Comparison of ENCODE assay signal across 1 cellular context in genomic region chr13:48411281-48412099, GRCh38.
TF ChIP-seq lines count a peak whose summit lies in the region.

No MANE protein-coding gene starts in this region.

TF ChIP-seq in HepG2, 621 proteins besides CTCF, POLR2A, EP300 and RAD21 (continued from another document and continues in another):
- TF ChIP-seq HMGXB4 (CRISPR knock-in tag; IDR thresholded peaks at IDR 0.05; ENCODE audit: borderline replicate concordance in 1 of 2, low read depth in 1 of 2): 0 out of 4 replicates have a peak, but pooled peaks of 1 of the 2 experiments have one; percentile 24
- TF ChIP-seq PCBP2 (optimal IDR thresholded peaks at IDR 0.05; ENCODE audit: low read depth, low read length, poor library complexity, severe bottlenecking): no peak
- TF ChIP-seq ZMYM3 (CRISPR knock-in tag; IDR thresholded peaks at IDR 0.05): no peak
- no peak for TF ChIP-seq ZNF710 (CRISPR knock-in tag; IDR thresholded peaks at IDR 0.05; ENCODE audit: borderline replicate concordance)
- peak; percentile 54 for TF ChIP-seq ONECUT2 (CRISPR knock-in tag; IDR thresholded peaks at IDR 0.05)
- TF ChIP-seq YEATS4 (CRISPR knock-in tag; IDR thresholded peaks at IDR 0.05; ENCODE audit: borderline replicate concordance): no peak
- 0 out of 2 replicates have a peak, but pooled peaks have one; percentile 11 for TF ChIP-seq SOX5 (CRISPR knock-in tag; IDR thresholded peaks at IDR 0.05; ENCODE audit: borderline replicate concordance)
- TF ChIP-seq ZSCAN30 (CRISPR knock-in tag; IDR thresholded peaks at IDR 0.05): no peak
- no peak for TF ChIP-seq CHCHD3 (CRISPR knock-in tag; IDR thresholded peaks at IDR 0.05)
- TF ChIP-seq ZNF572 (CRISPR knock-in tag; IDR thresholded peaks at IDR 0.05): no peak
- TF ChIP-seq PAWR (CRISPR knock-in tag; IDR thresholded peaks at IDR 0.05; ENCODE audit: borderline replicate concordance): no peak
- no peak for TF ChIP-seq CREB1 (IDR thresholded peaks at IDR 0.05)
- TF ChIP-seq CREB1 (CRISPR knock-in tag; IDR thresholded peaks at IDR 0.05): 0 out of 2 replicates have a peak, but pooled peaks have one; percentile 19
- no peak for TF ChIP-seq ZNF614 (CRISPR knock-in tag; IDR thresholded peaks at IDR 0.05; ENCODE audit: borderline replicate concordance)
- TF ChIP-seq HDAC6 (IDR thresholded peaks at IDR 0.05; ENCODE audit: low read depth, low read length): no peak
- TF ChIP-seq ZFY (CRISPR knock-in tag; IDR thresholded peaks at IDR 0.05): no peak
- TF ChIP-seq CREM (IDR thresholded peaks at IDR 0.05): 0 out of 2 replicates have a peak, but pooled peaks have one; percentile 5
- no peak for TF ChIP-seq CREM (CRISPR knock-in tag; IDR thresholded peaks at IDR 0.05)
- TF ChIP-seq ZC3H13 (CRISPR knock-in tag; IDR thresholded peaks at IDR 0.05): no peak
- TF ChIP-seq ZKSCAN8 (CRISPR knock-in tag; IDR thresholded peaks at IDR 0.05; ENCODE audit: borderline replicate concordance): no peak
- TF ChIP-seq ARID5B (CRISPR knock-in tag; IDR thresholded peaks at IDR 0.05): no peak
- no peak for TF ChIP-seq ZNF792 (CRISPR knock-in tag; IDR thresholded peaks at IDR 0.05)
- TF ChIP-seq CCAR2 (optimal IDR thresholded peaks at IDR 0.05; ENCODE audit: low read depth, low read length): no peak
- no peak for TF ChIP-seq HES4 (CRISPR knock-in tag; IDR thresholded peaks at IDR 0.05; ENCODE audit: borderline replicate concordance)
- no peak for TF ChIP-seq ZBTB34 (CRISPR knock-in tag; IDR thresholded peaks at IDR 0.05)
- TF ChIP-seq KDM4B (CRISPR knock-in tag; IDR thresholded peaks at IDR 0.05): no peak
- TF ChIP-seq ZNF724P (CRISPR knock-in tag; IDR thresholded peaks at IDR 0.05; ENCODE audit: borderline replicate concordance): no peak
- no peak for TF ChIP-seq SATB2 (CRISPR knock-in tag; IDR thresholded peaks at IDR 0.05)
- TF ChIP-seq ASH2L (IDR thresholded peaks at IDR 0.05; ENCODE audit: insufficient read length, low read depth, low read length): no peak
- no peak for TF ChIP-seq ZFP36L2 (CRISPR knock-in tag; IDR thresholded peaks at IDR 0.05)
- TF ChIP-seq MYNN (CRISPR knock-in tag; IDR thresholded peaks at IDR 0.05; ENCODE audit: low read depth): no peak
- TF ChIP-seq TOPORS (CRISPR knock-in tag; IDR thresholded peaks at IDR 0.05): no peak
- no peak for TF ChIP-seq ZNF773 (CRISPR knock-in tag; IDR thresholded peaks at IDR 0.05; ENCODE audit: borderline replicate concordance)
- TF ChIP-seq ZBTB40 (IDR thresholded peaks at IDR 0.05): no peak
- TF ChIP-seq ZBTB40 (CRISPR knock-in tag; IDR thresholded peaks at IDR 0.05): no peak
- TF ChIP-seq SRSF9 (IDR thresholded peaks at IDR 0.05; ENCODE audit: borderline replicate concordance, insufficient read depth, low read depth, low read length, poor library complexity, severe bottlenecking): no peak
- TF ChIP-seq CERS6 (CRISPR knock-in tag; IDR thresholded peaks at IDR 0.05): no peak
- TF ChIP-seq ZNF746 (CRISPR knock-in tag; IDR thresholded peaks at IDR 0.05): no peak
- no peak for TF ChIP-seq PHB2 (IDR thresholded peaks at IDR 0.05; ENCODE audit: partially characterized antibody)
- TF ChIP-seq PHF5A (CRISPR knock-in tag; IDR thresholded peaks at IDR 0.05; ENCODE audit: low read depth, unreplicated experiment): no peak
- no peak for TF ChIP-seq ZBTB26 (CRISPR knock-in tag; IDR thresholded peaks at IDR 0.05; ENCODE audit: borderline replicate concordance)
- TF ChIP-seq ZNF83 (CRISPR knock-in tag; IDR thresholded peaks at IDR 0.05; ENCODE audit: borderline replicate concordance): no peak
- no peak for TF ChIP-seq TP53 (CRISPR knock-in tag; conservative IDR thresholded peaks at IDR 0.05)
- peak; percentile 56; the same call in 1 of the 2 replicates for TF ChIP-seq POLR2G (IDR thresholded peaks at IDR 0.05; ENCODE audit: low read depth, low read length)
- TF ChIP-seq ZNF776 (CRISPR knock-in tag; IDR thresholded peaks at IDR 0.05): no peak
